ENCODE assay signal across 21 cellular contexts in genomic region chr3:53229171-53229570, GRCh38. TPM values are rescaled to one million over a fixed set of nuclear protein-coding genes. Genes with fewer than 3 reads are reported as not detected.
DNase-seq lines count a peak whose midpoint lies in the region; ATAC-seq and TF ChIP-seq lines count a peak whose summit lies in the region.
"Had no signal": no experiment of that assay in that cellular context is flagged by ENCODE, and none has a peak within 500 bp of the region (broad histone marks: within the 10 kb centered on the region; RNA-seq: fewer than 3 reads in every experiment).

No MANE protein-coding gene starts in this region.

- TF ChIP-seq POLR2A in GM18951 (IDR thresholded peaks at IDR 0.05; ENCODE audit: extremely low read depth, insufficient read depth, insufficient read length) (peak; percentile 6), GM18505 (IDR thresholded peaks at IDR 0.05; ENCODE audit: borderline replicate concordance, extremely low read depth, insufficient read depth, insufficient read length) (no peak)

- no peak for DNase-seq in activated naive CD8-positive, alpha-beta T cell treated with anti-CD3 and anti-CD28 coated beads, Interleukin-2, amount 50 U/mL, for 24 hours
- DNase-seq in iPS-NIHi11 (ENCODE audit: low spot score) = peak; percentile 3
- DNase-seq in posterior vena cava (ENCODE audit: low spot score) = peak; percentile 67
- DNase-seq in psoas muscle = no peak
- DNase-seq in GM19240 (ENCODE audit: insufficient read length, low spot score) = no peak
- DNase-seq: C1 segment of cervical spinal cord, DMS 273 treated with DMSO at 0.1 percent for 48 hours, GDM1, Kasumi-1, NCI-H1105 treated with DMSO at 0.1 percent for 48 hours, NCI-H1694 treated with DMSO at 0.1 percent for 48 hours, NCI-H2107, NCI-H2227 treated with DMSO at 0.1 percent for 48 hours, NCI-H524 had no signal

- 94 to 97% (median 95%) methylated on average over 14 of the region's 14 CpGs for WGBS in psoas muscle, 3 donors

- H3K36me3 ChIP-seq in psoas muscle (ENCODE audit: insufficient read depth in 1 of 2, low read depth in 1 of 2) = peaks cover 4 to 100% of the 10 kb centered on the region in 2 donors

- H3K4me3 Mint-ChIP-seq in activated naive CD8-positive, alpha-beta T cell = no peak overlapping the region
- H3K4me3 Mint-ChIP-seq in activated naive CD8-positive, alpha-beta T cell treated with anti-CD3 and anti-CD28 coated beads, Interleukin-2, amount 50 U/mL, for 24 hours = no peak overlapping the region

- H3K27ac Mint-ChIP-seq in activated naive CD8-positive, alpha-beta T cell = peak overlapping the region; percentile 10
- no peak overlapping the region for H3K27ac Mint-ChIP-seq in activated naive CD8-positive, alpha-beta T cell treated with anti-CD3 and anti-CD28 coated beads, Interleukin-2, amount 50 U/mL, for 24 hours

- in situ Hi-C loops in GM18951 (cut with MboI; ENCODE audit: low sequenced_read_pairs, unreplicated experiment) = no loop called here

- no peak for TF ChIP-seq CTCF in psoas muscle (IDR thresholded peaks at IDR 0.05)

- no peaks in the 10 kb centered on the region for H3K27me3 ChIP-seq in psoas muscle (ENCODE audit: insufficient read depth in 3 of 3, low read length in 2 of 3)

- no peaks in the 10 kb centered on the region for H3K9me3 ChIP-seq in psoas muscle
- H3K9me3 ChIP-seq: A549 had no signal

- peaks cover 2% of the 10 kb centered on the region for H3K36me3 Mint-ChIP-seq in activated naive CD8-positive, alpha-beta T cell
- H3K36me3 Mint-ChIP-seq in activated naive CD8-positive, alpha-beta T cell treated with anti-CD3 and anti-CD28 coated beads, Interleukin-2, amount 50 U/mL, for 24 hours (ENCODE audit: low read depth) = peaks cover 44% of the 10 kb centered on the region

- no peaks in the 10 kb centered on the region for H3K4me1 Mint-ChIP-seq in activated naive CD8-positive, alpha-beta T cell (ENCODE audit: low read depth)
- H3K4me1 Mint-ChIP-seq in activated naive CD8-positive, alpha-beta T cell treated with anti-CD3 and anti-CD28 coated beads, Interleukin-2, amount 50 U/mL, for 24 hours = no peaks in the 10 kb centered on the region

- H3K27me3 Mint-ChIP-seq in activated naive CD8-positive, alpha-beta T cell = no peaks in the 10 kb centered on the region
- no peaks in the 10 kb centered on the region for H3K27me3 Mint-ChIP-seq in activated naive CD8-positive, alpha-beta T cell treated with anti-CD3 and anti-CD28 coated beads, Interleukin-2, amount 50 U/mL, for 24 hours

- no peak overlapping the region for H3K27ac ChIP-seq in psoas muscle

- no peak overlapping the region for H3K4me3 ChIP-seq in psoas muscle
- H3K4me3 ChIP-seq: A549, GM12878 had no signal

- intact Hi-C loops in posterior vena cava (cut with DNase I) (no loop called here), psoas muscle (cut with DNase I) (no loop called here)

- no peak for ATAC-seq in activated naive CD8-positive, alpha-beta T cell treated with anti-CD3 and anti-CD28 coated beads, Interleukin-2, amount 50 U/mL, for 24 hours
- no peak for ATAC-seq in GM18505 (IDR thresholded peaks at IDR 0.05; ENCODE audit: unreplicated experiment)
- no peak for ATAC-seq in psoas muscle
- ATAC-seq: Panc1, Right ventricle myocardium inferior had no signal

- no peaks in the 10 kb centered on the region for H3K9me3 Mint-ChIP-seq in activated naive CD8-positive, alpha-beta T cell (ENCODE audit: low read depth)
- no peaks in the 10 kb centered on the region for H3K9me3 Mint-ChIP-seq in activated naive CD8-positive, alpha-beta T cell treated with anti-CD3 and anti-CD28 coated beads, Interleukin-2, amount 50 U/mL, for 24 hours

- no peaks in the 10 kb centered on the region for H3K4me1 ChIP-seq in psoas muscle

RNA-seq across cellular contexts. Expression of gene TKT, which starts 26.7 kb away (rescaled TPM):
- total RNA-seq in posterior vena cava = 100 to 1,000 TPM; 123 to 125 TPM
- 10 to 100 TPM; 16.8 to 51.9 (median 21.2) TPM for total RNA-seq in psoas muscle
- polyA plus RNA-seq in psoas muscle = 10 to 100 TPM; 10.5 to 25.6 (median 23.7) TPM

Comparison
In these comparisons a context has a peak if more than half of its experiments do, and no peak if none do; other contexts are left out.
1. DNase-seq: peak in iPS-NIHi11 (single experiment) and posterior vena cava (single experiment); none in activated naive CD8-positive, alpha-beta T cell treated with anti-CD3 and anti-CD28 coated beads, Interleukin-2, amount 50 U/mL, for 24 hours (single experiment), psoas muscle (0 of 2) and GM19240 (single experiment).